Comparison of ENCODE assay signal across 9 cellular contexts in genomic region chr15:91853501-91853967, GRCh38. TPM values are rescaled to one million over a fixed set of nuclear protein-coding genes. Genes with fewer than 3 reads are reported as not detected.
DNase-seq lines count a peak whose midpoint lies in the region; ATAC-seq and TF ChIP-seq lines count a peak whose summit lies in the region.
"Had no signal": no experiment of that assay in that cellular context is flagged by ENCODE, and none has a peak within 500 bp of the region (broad histone marks: within the 10 kb centered on the region; RNA-seq: fewer than 3 reads in every experiment).

SLCO3A1 (plus strand) TSS chr15:91853708.

- H3K27me3 ChIP-seq in HCT116 (ENCODE audit: insufficient read depth, low read length) (peaks cover 11% of the 10 kb centered on the region; the same call in 1 of the 2 replicates), left lung (no peaks in the 10 kb centered on the region)

- ATAC-seq in HCT116 (peak; percentile 59), left lung (peak; percentile 50), GM18858 (IDR thresholded peaks at IDR 0.05; ENCODE audit: unreplicated experiment) (no peak)

- peak within 1 kb of the TSS; percentile 51 to 65 for H3K4me3 ChIP-seq in HCT116 (replicated peaks in 1 of 2; ENCODE audit: low read depth in 1 of 2, low read length in 2 of 2)
- H3K4me3 ChIP-seq in choroid plexus epithelial cell (ENCODE audit: low read depth, low read length) = peak within 1 kb of the TSS; percentile 38
- peak within 1 kb of the TSS; percentile 66 to 81 for H3K4me3 ChIP-seq in left lung

- no peak for TF ChIP-seq RAD21 in HCT116 (IDR thresholded peaks at IDR 0.05; ENCODE audit: low read depth)

- no peaks in the 10 kb centered on the region for H3K9me2 ChIP-seq in HCT116 (ENCODE audit: insufficient read depth)

- H3K4me1 ChIP-seq in HCT116 (ENCODE audit: control insufficient read depth in 1 of 2, insufficient read depth in 2 of 2, low read length in 2 of 2) = peaks cover 0 to 16% of the 10 kb centered on the region in 2 experiments; a peak in 2 of 4 replicates
- peaks cover 35 to 56% of the 10 kb centered on the region in 2 donors for H3K4me1 ChIP-seq in left lung

- DNase-seq in G401 (ENCODE audit: low spot score) (peak; percentile 59), HCT116 (ENCODE audit: low read depth, low spot score) (no peak), NAMALWA (ENCODE audit: low spot score) (peak; percentile 64), choroid plexus epithelial cell (ENCODE audit: low read depth) (no peak), left lung (peak; percentile 83 to 96)
- peak; percentile 41 for DNase-seq in activated CD4-positive, CD25-positive, alpha-beta regulatory T cell treated with anti-CD3 and anti-CD28 coated beads, Interleukin-2, amount 50 U/mL, for 16 hours (ENCODE audit: low read depth, low spot score)
- peak; percentile 75 for DNase-seq in stimulated activated CD4-positive, alpha-beta T cell treated with anti-CD3 and anti-CD28 coated beads, Interleukin-4, amount 100 ng/mL, for 1 hour

- H3K9ac ChIP-seq in HCT116 (ENCODE audit: low read length) = 0 out of 2 replicates have a peak within 1 kb of the TSS, but pooled peaks have one; percentile 21

- H3K4me2 ChIP-seq in HCT116 (ENCODE audit: low read length) = peak within 1 kb of the TSS; percentile 95

- intact Hi-C loops in HCT116 (cut with micrococcal nuclease) (loop anchor here (2.0 to 5.0 kb wide), 2 partner anchors 146 to 551 kb away; no protein-coding TSS in a partner anchor), left lung (cut with DNase I) (loop anchor here in 1 of 2 donors (5.0 to 10.0 kb wide), 3 partner anchors 149 to 551 kb away; no protein-coding TSS in a partner anchor)

- H3K79me2 ChIP-seq in HCT116 (ENCODE audit: insufficient read depth, low read length) = no peaks in the 10 kb centered on the region

- H3K36me3 ChIP-seq in HCT116 (ENCODE audit: control insufficient read depth in 1 of 2, insufficient read depth in 2 of 2, low read length in 2 of 2) = no peaks in the 10 kb centered on the region
- H3K36me3 ChIP-seq in left lung = no peaks in the 10 kb centered on the region

- H4K20me1 ChIP-seq in HCT116 (ENCODE audit: insufficient read depth) = no peaks in the 10 kb centered on the region

- POLR2A ChIA-PET in HCT116 (lab: Charles Lee) = no interaction called here

- no peak within 1 kb of the TSS; the same call in 1 of the 2 replicates for H3K27ac ChIP-seq in HCT116 (ENCODE audit: low read depth, low read length)
- peak within 1 kb of the TSS; percentile 91 to 98 for H3K27ac ChIP-seq in left lung

- H3K9me3 ChIP-seq in HCT116 (ENCODE audit: control insufficient read depth in 1 of 2, insufficient read depth in 1 of 2, low read depth in 1 of 2, low read length in 2 of 2) = no peaks in the 10 kb centered on the region
- no peaks in the 10 kb centered on the region for H3K9me3 ChIP-seq in left lung

- RAD21 ChIA-PET in HCT116 (lab: Charles Lee; ENCODE audit: low non-redundant PET in 1 of 2, low total read pairs in 2 of 2, uncharacterized antibody in 2 of 2, unreplicated experiment in 2 of 2) = no interaction called here

- TF ChIP-seq POLR2A in HCT116 (IDR thresholded peaks at IDR 0.05; ENCODE audit: borderline replicate concordance, extremely low read depth, insufficient read depth, insufficient read length) = no peak

- BruUV-seq in HCT116 (replicated peaks; lab: Mats Ljungman, UMichigan) = no TSS peak

- peak within 1 kb of the TSS; percentile 98 for H2AFZ ChIP-seq in HCT116 (ENCODE audit: low read depth, low read length, poor library complexity, severe bottlenecking)

- TF ChIP-seq CTCF in HCT116 (IDR thresholded peaks at IDR 0.05 in 2 of 3, conservative IDR thresholded peaks at IDR 0.05 in 1 of 3; ENCODE audit: borderline replicate concordance in 1 of 3, insufficient read depth in 1 of 3, low read depth in 2 of 3, low read length in 2 of 3) (no peak), choroid plexus epithelial cell (conservative IDR thresholded peaks at IDR 0.05; ENCODE audit: low read depth, low read length) (no peak), left lung (IDR thresholded peaks at IDR 0.05) (no peak)

- in situ Hi-C loops in G401 (cut with HindIII; ENCODE audit: low sequenced_read_pairs) = no loop called here

- CTCF ChIA-PET in HCT116 (lab: Charles Lee) = interaction anchor here (0.7 to 1.3 kb wide), 7 partner anchors 9 to 551 kb away, joined by 3 to 5 read pairs (median 3); no protein-coding TSS in a partner anchor

TF ChIP-seq in HCT116, 20 proteins besides CTCF, POLR2A, EP300 and RAD21:
- TF ChIP-seq SP1 (IDR thresholded peaks at IDR 0.05; ENCODE audit: low read depth) (no peak), EZH2phosphoT487 (IDR thresholded peaks at IDR 0.05; ENCODE audit: borderline replicate concordance) (no peak), ELF1 (IDR thresholded peaks at IDR 0.05; ENCODE audit: borderline replicate concordance, low read depth) (no peak), YY1 (IDR thresholded peaks at IDR 0.05; ENCODE audit: extremely low read depth, insufficient replicate concordance, low read depth, low read length) (no peak), ZBTB33 (IDR thresholded peaks at IDR 0.05; ENCODE audit: extremely low read depth, insufficient replicate concordance, low read length) (no peak), ATF3 (IDR thresholded peaks at IDR 0.05) (no peak), SRF (IDR thresholded peaks at IDR 0.05; ENCODE audit: low read depth) (no peak), MAX (IDR thresholded peaks at IDR 0.05) (no peak), POLR2AphosphoS5 (IDR thresholded peaks at IDR 0.05; ENCODE audit: low read depth, low read length) (no peak), SIN3A (IDR thresholded peaks at IDR 0.05; ENCODE audit: low read depth) (no peak), EGR1 (IDR thresholded peaks at IDR 0.05; ENCODE audit: low read depth) (no peak), EZH2 (IDR thresholded peaks at IDR 0.05) (no peak), ZFX (IDR thresholded peaks at IDR 0.05) (no peak), TCF7L2 (IDR thresholded peaks at IDR 0.05; ENCODE audit: borderline replicate concordance, extremely low read depth, insufficient read depth, insufficient read length) (no peak), FOSL1 (IDR thresholded peaks at IDR 0.05; ENCODE audit: low read depth) (no peak), JUND (IDR thresholded peaks at IDR 0.05) (no peak), CEBPB (IDR thresholded peaks at IDR 0.05; ENCODE audit: low read depth) (no peak), ZNF274 (IDR thresholded peaks at IDR 0.05; ENCODE audit: low read depth, low read length) (no peak)

RNA-seq across cellular contexts. Expression of gene SLCO3A1, which starts in this region (rescaled TPM):
- not detected in 2 replicates for total RNA-seq in G401 (2014; rRNA removed; shearing (Covaris generic))
- total RNA-seq in HCT116 (2021; ENCODE audit: unreplicated experiment) = 5.1 TPM
- 2.0 and 3.1 TPM in 2 replicates for polyA plus RNA-seq in HCT116 (2012)
- total RNA-seq in left lung = 10 to 100 TPM; 48.4 to 49.0 TPM
- total RNA-seq: myocyte had no signal

Comparison
In these comparisons a context has a peak if more than half of its experiments do, and no peak if none do; other contexts are left out.
1. Peak in DNase-seq in G401; RNA of the gene not detected or under 1 TPM.
2. DNase-seq: peak in NAMALWA (single experiment), activated CD4-positive, CD25-positive, alpha-beta regulatory T cell treated with anti-CD3 and anti-CD28 coated beads, Interleukin-2, amount 50 U/mL, for 16 hours (single experiment), left lung (2 of 2) and stimulated activated CD4-positive, alpha-beta T cell treated with anti-CD3 and anti-CD28 coated beads, Interleukin-4, amount 100 ng/mL, for 1 hour (single experiment); none in HCT116 (single experiment) and choroid plexus epithelial cell (single experiment).
3. Peak in every context shown above with its lines, with median percentiles within 50 percentile points of each other: H3K4me3 ChIP-seq.